In the genomic region with DNA sequence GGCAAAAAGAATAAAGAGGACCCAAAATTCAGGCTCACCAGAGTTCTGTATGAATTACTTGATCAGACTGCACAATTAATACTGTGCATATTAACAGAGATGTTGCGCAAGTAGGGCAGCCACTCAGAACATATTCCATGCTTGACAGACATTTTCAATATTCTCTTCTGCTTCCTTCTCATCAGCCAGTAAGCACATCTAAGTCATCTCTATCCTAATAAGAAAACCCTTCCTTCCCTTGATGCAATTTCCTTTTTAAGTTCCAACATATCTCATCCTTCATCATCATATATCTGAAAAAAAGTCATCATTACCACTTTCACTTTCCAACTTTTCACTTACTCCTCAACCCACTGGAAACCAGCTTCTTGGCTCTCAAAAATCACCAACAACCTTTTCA, we compare ENCODE assay signal across 21 cellular contexts. TPM values are rescaled to one million over a fixed set of nuclear protein-coding genes. Genes with fewer than 3 reads are reported as not detected.
A peak's percentile ranks its signal among the peaks of the same experiment; 100 is the strongest.
DNase-seq lines count a peak whose midpoint lies in the region; ATAC-seq and TF ChIP-seq lines count a peak whose summit lies in the region.
"Had no signal": no experiment of that assay in that cellular context is flagged by ENCODE, and none has a peak within 500 bp of the region (broad histone marks: within the 10 kb centered on the region; RNA-seq: fewer than 3 reads in every experiment).

No MANE protein-coding gene starts in this region.

- peaks cover 0 to 31% (median 0%) of the 10 kb centered on the region in 11 experiments; a peak in 3 of 22 replicates for H3K36me3 ChIP-seq in BLaER1 treated with 17β-estradiol and CSF1 and Interleukin-3, amounts not matched to agents 10 nM and 100 nM
- H3K36me3 ChIP-seq in HEK293 (ENCODE audit: control insufficient read depth in 2 of 2, insufficient read depth in 1 of 2, low read length in 2 of 2) (no peaks in the 10 kb centered on the region), A673 (ENCODE audit: insufficient read depth, low read length, poor library complexity, severe bottlenecking) (no peaks in the 10 kb centered on the region)
- H3K36me3 ChIP-seq: BE2C, left ventricle myocardium inferior, ovary, thoracic aorta had no signal

- H4K20me1 ChIP-seq in BLaER1 treated with 17β-estradiol and CSF1 and Interleukin-3, amounts not matched to agents 10 nM and 100 nM: peaks cover 0 to 13% (median 4%) of the 10 kb centered on the region in 11 experiments; a peak in 2 of 22 replicates

- TF ChIP-seq CTCF in HEK293 (tag by site-specific recombination; IDR thresholded peaks at IDR 0.05) (no peak), A673 (conservative IDR thresholded peaks at IDR 0.05; ENCODE audit: low read depth, low read length) (no peak)

- H3K4me1 Mint-ChIP-seq in activated naive CD8-positive, alpha-beta T cell treated with anti-CD3 and anti-CD28 coated beads, Interleukin-2, amount 50 U/mL, for 24 hours: peaks cover 23% of the 10 kb centered on the region
- peaks cover 25 to 33% (median 25%) of the 10 kb centered on the region in 3 donors for H3K4me1 Mint-ChIP-seq in naive B cell

- H3K4me2 ChIP-seq in BLaER1 treated with 17β-estradiol and CSF1 and Interleukin-3, amounts not matched to agents 10 nM and 100 nM: peak overlapping the region; percentile 11 to 85 (median 46); a peak in 21 of 22 replicates

- DNase-seq in activated naive CD8-positive, alpha-beta T cell treated with anti-CD3 and anti-CD28 coated beads, Interleukin-2, amount 50 U/mL, for 24 hours: no peak
- DNase-seq in naive B cell (no peak), putamen (ENCODE audit: low spot score) (no peak), A673 (ENCODE audit: low spot score) (no peak), cerebellar cortex (ENCODE audit: low spot score) (no peak)
- DNase-seq: activated CD8-positive, alpha-beta memory T cell treated with anti-CD3 and anti-CD28 coated beads for 24 hours; activated effector memory CD4-positive, alpha-beta T cell treated with Interleukin-2 at 50 U/mL for 16 hours; BE2C; H7; Karpas-422; left ventricle myocardium inferior; NCI-H1436; NCI-H2171 treated with DMSO at 0.1 percent for 48 hours; NCI-H82; ovary; RPMI8226; stimulated activated CD4-positive, alpha-beta T cell treated with anti-CD3 and anti-CD28 coated beads, Interleukin-2, amount 100 ng/mL, for 48 hours had no signal

- H3K4me3 ChIP-seq in BLaER1 treated with 17β-estradiol and CSF1 and Interleukin-3, amounts not matched to agents 10 nM and 100 nM: no peak overlapping the region
- H3K4me3 ChIP-seq in HEK293 (ENCODE audit: low read depth, low read length): no peak overlapping the region
- no peak overlapping the region for H3K4me3 ChIP-seq in A673 (ENCODE audit: low read depth, low read length, poor library complexity, severe bottlenecking)
- H3K4me3 ChIP-seq: left ventricle myocardium inferior, ovary, thoracic aorta had no signal

- H3K27me3 ChIP-seq in BLaER1 treated with 17β-estradiol and CSF1 and Interleukin-3, amounts not matched to agents 10 nM and 100 nM: peaks cover 85 to 96% (median 92%) of the 10 kb centered on the region in 11 experiments
- no peaks in the 10 kb centered on the region for H3K27me3 ChIP-seq in A673 (replicated peaks; ENCODE audit: insufficient read depth, low read depth, low read length, poor library complexity)
- H3K27me3 ChIP-seq: BE2C, ovary had no signal

- POLR2A ChIA-PET in HEK293 (lab: Yijun Ruan, JAX) (no interaction called here), A673 (lab: Charles Lee; ENCODE audit: low non-redundant PET) (no interaction called here)

- peak overlapping the region in 3 of 11 experiments; percentile 0 to 14 (median 14); a peak in 3 of 22 replicates for H3K9ac ChIP-seq in BLaER1 treated with 17β-estradiol and CSF1 and Interleukin-3, amounts not matched to agents 10 nM and 100 nM

- CTCF ChIA-PET in HEK293 (lab: Yijun Ruan, JAX) (interaction anchor here (0.7 to 1.2 kb wide), 2 partner anchors 10 to 604 kb away, joined by 3 to 4 read pairs; no protein-coding TSS in a partner anchor), A673 (lab: Charles Lee) (no interaction called here)

- H3K27ac Mint-ChIP-seq in activated naive CD8-positive, alpha-beta T cell treated with anti-CD3 and anti-CD28 coated beads, Interleukin-2, amount 50 U/mL, for 24 hours: peak overlapping the region; percentile 65
- H3K27ac Mint-ChIP-seq in naive B cell: peak overlapping the region in 5 of 6 donors; percentile 31 to 82 (median 57)

- peaks cover 1% of the 10 kb centered on the region for H3K36me3 Mint-ChIP-seq in activated naive CD8-positive, alpha-beta T cell treated with anti-CD3 and anti-CD28 coated beads, Interleukin-2, amount 50 U/mL, for 24 hours (ENCODE audit: low read depth)
- no peaks in the 10 kb centered on the region for H3K36me3 Mint-ChIP-seq in naive B cell

- no peaks in the 10 kb centered on the region for H3K9me3 ChIP-seq in BLaER1 treated with 17β-estradiol and CSF1 and Interleukin-3, amounts not matched to agents 10 nM and 100 nM (replicated peaks in 1 of 11)
- no peaks in the 10 kb centered on the region for H3K9me3 ChIP-seq in HEK293 (ENCODE audit: control insufficient read depth, insufficient read depth, low read depth, low read length)
- no peaks in the 10 kb centered on the region for H3K9me3 ChIP-seq in A673 (ENCODE audit: low read depth, low read length, poor library complexity, severe bottlenecking)
- H3K9me3 ChIP-seq: BE2C, left ventricle myocardium inferior, ovary, thoracic aorta had no signal

- no peaks in the 10 kb centered on the region for H3K9me3 Mint-ChIP-seq in activated naive CD8-positive, alpha-beta T cell treated with anti-CD3 and anti-CD28 coated beads, Interleukin-2, amount 50 U/mL, for 24 hours
- no peaks in the 10 kb centered on the region for H3K9me3 Mint-ChIP-seq in naive B cell

- no TSS peak for BruUV-seq in A673 (replicated peaks; lab: Mats Ljungman, UMichigan)

- intact Hi-C loops in A673 (cut with micrococcal nuclease; ENCODE audit: unreplicated experiment): no loop called here

- peak overlapping the region; percentile 63 for H3K4me3 Mint-ChIP-seq in activated naive CD8-positive, alpha-beta T cell treated with anti-CD3 and anti-CD28 coated beads, Interleukin-2, amount 50 U/mL, for 24 hours
- peak overlapping the region in 5 of 8 donors; percentile 5 to 66 (median 16) for H3K4me3 Mint-ChIP-seq in naive B cell

- no peak for ATAC-seq in activated naive CD8-positive, alpha-beta T cell treated with anti-CD3 and anti-CD28 coated beads, Interleukin-2, amount 50 U/mL, for 24 hours
- ATAC-seq in naive B cell (ENCODE audit: low read depth in 2 of 2): no peak

- peaks cover 36 to 59% (median 48%) of the 10 kb centered on the region in 10 experiments for H3K4me1 ChIP-seq in BLaER1 treated with 17β-estradiol and CSF1 and Interleukin-3, amounts not matched to agents 10 nM and 100 nM
- no peaks in the 10 kb centered on the region for H3K4me1 ChIP-seq in HEK293 (ENCODE audit: control insufficient read depth, insufficient read depth, low read length)
- peaks cover 6% of the 10 kb centered on the region for H3K4me1 ChIP-seq in A673 (ENCODE audit: insufficient read depth, low read length, poor library complexity, severe bottlenecking)
- H3K4me1 ChIP-seq: BE2C, left ventricle myocardium inferior had no signal

- no peaks in the 10 kb centered on the region for H3K27me3 Mint-ChIP-seq in activated naive CD8-positive, alpha-beta T cell treated with anti-CD3 and anti-CD28 coated beads, Interleukin-2, amount 50 U/mL, for 24 hours
- H3K27me3 Mint-ChIP-seq in naive B cell: peaks cover 0 to 9% (median 0%) of the 10 kb centered on the region in 3 donors

- peak overlapping the region in 10 of 11 experiments; percentile 14 to 97 (median 56); a peak in 18 of 22 replicates for H3K27ac ChIP-seq in BLaER1 treated with 17β-estradiol and CSF1 and Interleukin-3, amounts not matched to agents 10 nM and 100 nM
- H3K27ac ChIP-seq in HEK293 (ENCODE audit: extremely low read depth, low read depth, low read length) (no peak overlapping the region), A673 (ENCODE audit: low read depth, low read length, poor library complexity, severe bottlenecking) (no peak overlapping the region)
- H3K27ac ChIP-seq: epithelial cell of prostate, left ventricle myocardium inferior, ovary, thoracic aorta had no signal

TF ChIP-seq in HEK293, 187 proteins besides CTCF, POLR2A, EP300 and RAD21:
- no peak for TF ChIP-seq ZSCAN30 (tag by site-specific recombination; IDR thresholded peaks at IDR 0.05)
- TF ChIP-seq, protein P1, sequence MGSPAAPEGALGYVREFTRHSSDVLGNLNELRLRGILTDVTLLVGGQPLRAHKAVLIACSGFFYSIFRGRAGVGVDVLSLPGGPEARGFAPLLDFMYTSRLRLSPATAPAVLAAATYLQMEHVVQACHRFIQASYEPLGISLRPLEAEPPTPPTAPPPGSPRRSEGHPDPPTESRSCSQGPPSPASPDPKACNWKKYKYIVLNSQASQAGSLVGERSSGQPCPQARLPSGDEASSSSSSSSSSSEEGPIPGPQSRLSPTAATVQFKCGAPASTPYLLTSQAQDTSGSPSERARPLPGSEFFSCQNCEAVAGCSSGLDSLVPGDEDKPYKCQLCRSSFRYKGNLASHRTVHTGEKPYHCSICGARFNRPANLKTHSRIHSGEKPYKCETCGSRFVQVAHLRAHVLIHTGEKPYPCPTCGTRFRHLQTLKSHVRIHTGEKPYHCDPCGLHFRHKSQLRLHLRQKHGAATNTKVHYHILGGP (tag by site-specific recombination; IDR thresholded peaks at IDR 0.05): no peak
- TF ChIP-seq PRDM1 (tag by site-specific recombination; IDR thresholded peaks at IDR 0.05): peak; percentile 87
- TF ChIP-seq ZNF292 (tag by site-specific recombination; IDR thresholded peaks at IDR 0.05; ENCODE audit: borderline replicate concordance, low read depth): no peak
- no peak for TF ChIP-seq ZIC2 (tag by site-specific recombination; IDR thresholded peaks at IDR 0.05)
- TF ChIP-seq ZNF211 (tag by site-specific recombination; IDR thresholded peaks at IDR 0.05; ENCODE audit: low read depth): no peak
TF ChIP-seq in HEK293: peak in this region for 1.

RNA-seq across cellular contexts. Expression of a gene that starts 14.3 kb away (rescaled TPM):
- polyA plus RNA-seq in naive B cell (ENCODE audit: low read depth in 6 of 6): 100 to 1,000 TPM in 3 of 6 donors, 10 to 100 TPM in 3; 82.4 to 129 (median 104) TPM
- total RNA-seq in A673 (2021): 38.0 and 42.2 TPM in 2 replicates

Comparison
In these comparisons a context has a peak if more than half of its experiments do, and no peak if none do; other contexts are left out.
1. H3K27ac ChIP-seq: peak in BLaER1 treated with 17β-estradiol and CSF1 and Interleukin-3, amounts not matched to agents 10 nM and 100 nM (10 of 11); none in HEK293 (single experiment) and A673 (single experiment).